16 cellular contexts compared by ENCODE assay signal in the genomic region with DNA sequence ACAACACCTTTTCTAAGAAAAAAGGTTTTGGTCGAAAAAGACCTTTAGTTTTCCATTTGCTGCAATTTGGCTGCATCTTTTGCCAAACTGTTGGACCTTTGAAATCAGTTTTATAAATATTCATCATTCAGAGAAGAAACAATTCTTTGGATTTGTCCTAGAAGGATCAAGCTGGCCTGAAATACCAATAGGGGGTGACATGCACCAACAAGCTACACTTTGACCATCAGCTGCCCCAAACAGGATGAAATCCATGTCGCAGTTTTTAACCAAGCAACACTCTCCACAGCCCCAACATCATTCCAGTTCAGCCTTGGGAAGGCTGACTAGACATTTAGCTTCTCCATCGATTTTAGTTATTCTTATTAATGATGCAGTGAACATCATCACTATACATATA. TPM values are rescaled to one million over a fixed set of nuclear protein-coding genes. Genes with fewer than 3 reads are reported as not detected.
DNase-seq lines count a peak whose midpoint lies in the region; ATAC-seq, FAIRE-seq and TF ChIP-seq lines count a peak whose summit lies in the region.
"Had no signal": no experiment of that assay in that cellular context is flagged by ENCODE, and none has a peak within 500 bp of the region (broad histone marks: within the 10 kb centered on the region; RNA-seq: fewer than 3 reads in every experiment).

No MANE protein-coding gene starts in this region.

- no TSS peak for BruUV-seq in HepG2 (replicated peaks; lab: Mats Ljungman, UMichigan)

- H3K27ac ChIP-seq in AG04450 (ENCODE audit: low read depth, low read length) (no peak overlapping the region), H9 (ENCODE audit: insufficient read length, low read depth, low read length) (no peak overlapping the region), HepG2 (ENCODE audit: extremely low read length, insufficient read depth, low read length) (no peak overlapping the region), prostate gland (no peak overlapping the region)
- H3K27ac ChIP-seq: coronary artery, spleen, vagina had no signal

- no peak overlapping the region for H3K4me2 ChIP-seq in H9 (ENCODE audit: insufficient read depth, insufficient read length, low read length)
- H3K4me2 ChIP-seq in HepG2 (ENCODE audit: low read depth, low read length): no peak overlapping the region

- no peak overlapping the region for H2BK20ac ChIP-seq in H9 (ENCODE audit: low read depth, low read length, poor library complexity, severe bottlenecking)

- no peak overlapping the region for H3K23ac ChIP-seq in H9 (ENCODE audit: insufficient read length, low read depth, low read length)

- TF ChIP-seq EP300 in HepG2 (IDR thresholded peaks at IDR 0.05; ENCODE audit: low read depth in 2 of 2, low read length in 2 of 2) (no peak), HepG2 (CRISPR knock-in tag; IDR thresholded peaks at IDR 0.05; ENCODE audit: borderline replicate concordance) (no peak)

- H3K9ac ChIP-seq in H9 (ENCODE audit: extremely low read depth, insufficient read length, low read length) (no peak overlapping the region), HepG2 (ENCODE audit: insufficient read depth, low read depth, low read length) (no peak overlapping the region)

- no peaks in the 10 kb centered on the region for H3K9me3 ChIP-seq in AG04450 (ENCODE audit: control insufficient read depth, insufficient read depth, low read length)
- H3K9me3 ChIP-seq in H9 (ENCODE audit: control insufficient read depth, low read depth, low read length): no peaks in the 10 kb centered on the region
- no peaks in the 10 kb centered on the region for H3K9me3 ChIP-seq in HepG2 (ENCODE audit: low read length)
- H3K9me3 ChIP-seq in prostate gland: no peaks in the 10 kb centered on the region
- H3K9me3 ChIP-seq: spleen, vagina had no signal

- intact Hi-C loops in HepG2 (cut with micrococcal nuclease; ENCODE audit: unreplicated experiment): no loop called here
- intact Hi-C loops in prostate gland (cut with DNase I): no loop called here

- H3K4me1 ChIP-seq in H9 (ENCODE audit: insufficient read depth, low read length) (no peaks in the 10 kb centered on the region; the same call in 1 of the 2 replicates), HepG2 (ENCODE audit: insufficient read depth, low read length) (peaks cover 12% of the 10 kb centered on the region), prostate gland (replicated peaks) (no peaks in the 10 kb centered on the region)
- H3K4me1 ChIP-seq: spleen, vagina had no signal

- H2AFZ ChIP-seq in H9 (ENCODE audit: low read length): no peak overlapping the region
- H2AFZ ChIP-seq in HepG2 (ENCODE audit: low read length): no peak overlapping the region

- CTCF ChIA-PET in AG04450 (lab: Charles Lee): interaction anchor here (0.7 kb wide), 1 partner anchor 10 kb away, joined by 3 read pairs; no protein-coding TSS in a partner anchor
- CTCF ChIA-PET in HepG2 (lab: Yijun Ruan, JAX; ENCODE audit: low intra/inter-chr PET ratio, low total read pairs): no interaction called here

- TF ChIP-seq POLR2A in HepG2 (IDR thresholded peaks at IDR 0.05; ENCODE audit: insufficient read depth in 1 of 2, low read depth in 2 of 2, low read length in 2 of 2) (no peak), prostate gland (IDR thresholded peaks at IDR 0.05) (no peak)

- H3K36me3 ChIP-seq in HepG2 (replicated peaks in 1 of 2; ENCODE audit: control insufficient read depth in 1 of 2, insufficient read depth in 2 of 2, low read length in 2 of 2) (no peaks in the 10 kb centered on the region), prostate gland (no peaks in the 10 kb centered on the region)

- no peak overlapping the region for H3K4me3 ChIP-seq in AG04450 (ENCODE audit: low read depth, low read length)
- H3K4me3 ChIP-seq in astrocyte of the spinal cord (ENCODE audit: low read depth, low read length): no peak overlapping the region
- H3K4me3 ChIP-seq in HepG2 (replicated peaks in 1 of 3; ENCODE audit: insufficient read depth in 1 of 3, low read depth in 2 of 3, low read length in 3 of 3): no peak overlapping the region
- no peak overlapping the region for H3K4me3 ChIP-seq in prostate gland
- H3K4me3 ChIP-seq: coronary artery, spleen, vagina had no signal

- H2BK120ac ChIP-seq in H9 (ENCODE audit: low read depth, low read length, poor library complexity, severe bottlenecking): no peak overlapping the region

- FAIRE-seq in HepG2 (lab: Jason Lieb, UNC): no peak

- no peaks in the 10 kb centered on the region for H3K9me3 Mint-ChIP-seq in H9
- H3K9me3 Mint-ChIP-seq: activated CD4-positive, alpha-beta memory T cell treated with anti-CD3 and anti-CD28 coated beads, Interleukin-2, amount 10 ng/mL, durations not matched to agents 7 days and 5 days had no signal

- WGBS in H9 (ENCODE audit: extremely low coverage, insufficient read length, low lambda C conversion rate): no CpG with 5 or more reads among the region's 3 CpGs
- 63% methylated on average over 3 of the region's 3 CpGs for WGBS in HepG2 (ENCODE audit: low lambda C conversion rate)
- WGBS in prostate gland: 87% methylated on average over 3 of the region's 3 CpGs

- H4K91ac ChIP-seq in H9 (ENCODE audit: insufficient read length, low read depth, low read length): no peak overlapping the region

- no peak overlapping the region for H2BK5ac ChIP-seq in H9 (ENCODE audit: insufficient read length, low read length)

- H3K27me3 Mint-ChIP-seq in H9 (ENCODE audit: low read depth): no peaks in the 10 kb centered on the region

- no peak overlapping the region for H3K4me3 Mint-ChIP-seq in H9
- H3K4me3 Mint-ChIP-seq: activated CD4-positive, alpha-beta memory T cell treated with anti-CD3 and anti-CD28 coated beads, Interleukin-2, amount 10 ng/mL, durations not matched to agents 7 days and 5 days had no signal

- TF ChIP-seq CTCF in AG04450 (IDR thresholded peaks at IDR 0.05; ENCODE audit: low read depth, low read length): 0 out of 2 replicates have a peak, but pooled peaks have one; percentile 5
- TF ChIP-seq CTCF in H9 (conservative IDR thresholded peaks at IDR 0.05): peak; percentile 23; the same call in 2 of the 3 replicates
- TF ChIP-seq CTCF in astrocyte of the spinal cord (IDR thresholded peaks at IDR 0.05; ENCODE audit: low read depth, low read length): peak; percentile 12
- TF ChIP-seq CTCF in HepG2 (CRISPR knock-in tag; IDR thresholded peaks at IDR 0.05): peak; percentile 30
- TF ChIP-seq CTCF in prostate gland (IDR thresholded peaks at IDR 0.05): no peak
- TF ChIP-seq CTCF in GM13976 (IDR thresholded peaks at IDR 0.05; ENCODE audit: borderline replicate concordance, control extremely low read depth, extremely low read depth, insufficient read depth, missing control alignments): no peak

- no peak overlapping the region for H3K4ac ChIP-seq in H9 (ENCODE audit: low read depth, low read length)

- H4K20me1 ChIP-seq in H9 (ENCODE audit: control insufficient read depth, insufficient read depth, insufficient read length) (no peaks in the 10 kb centered on the region), HepG2 (ENCODE audit: insufficient read depth, low read length) (no peaks in the 10 kb centered on the region)

- H3K27ac Mint-ChIP-seq in H9: no peak overlapping the region
- H3K27ac Mint-ChIP-seq: activated CD4-positive, alpha-beta memory T cell treated with anti-CD3 and anti-CD28 coated beads, Interleukin-2, amount 10 ng/mL, durations not matched to agents 7 days and 5 days had no signal

- no peak overlapping the region for H3K14ac ChIP-seq in H9 (ENCODE audit: insufficient read depth, low read length)

- H3K27me3 ChIP-seq in AG04450 (ENCODE audit: control insufficient read depth, insufficient read depth, low read length) (peaks cover 2% of the 10 kb centered on the region), H9 (ENCODE audit: insufficient read depth, low read length) (no peaks in the 10 kb centered on the region), HepG2 (ENCODE audit: control insufficient read depth in 1 of 2, insufficient read depth in 2 of 2, low read length in 2 of 2) (no peaks in the 10 kb centered on the region), prostate gland (replicated peaks; ENCODE audit: insufficient read depth) (no peaks in the 10 kb centered on the region)
- H3K27me3 ChIP-seq: spleen, vagina had no signal

- H3K4me1 Mint-ChIP-seq in H9: peaks cover 11 to 12% of the 10 kb centered on the region in 2 experiments

- in situ Hi-C loops in astrocyte of the spinal cord (cut with HindIII; ENCODE audit: low sequenced_read_pairs): no loop called here
- in situ Hi-C loops in HepG2 (cut with HindIII; ENCODE audit: extremely low pct_ligation_motif_present, low pct_unique_long_range_greater_than_20kb): no loop called here
- in situ Hi-C loops in GM13976 (cut with MboI; ENCODE audit: low sequenced_read_pairs, unreplicated experiment): no loop called here

- H2BK12ac ChIP-seq in H9 (ENCODE audit: insufficient read length, low read depth, low read length): no peak overlapping the region

- H2AK5ac ChIP-seq in H9 (ENCODE audit: insufficient read length, low read length): no peak overlapping the region

- no peak overlapping the region for H4K8ac ChIP-seq in H9 (replicated peaks; ENCODE audit: insufficient read length, low read depth, low read length)

- no peaks in the 10 kb centered on the region for H3K23me2 ChIP-seq in H9 (ENCODE audit: insufficient read length, low read depth, low read length, poor library complexity, severe bottlenecking)

- TF ChIP-seq RAD21 in HepG2 (CRISPR knock-in tag; IDR thresholded peaks at IDR 0.05): no peak

- no peaks in the 10 kb centered on the region for H3K79me1 ChIP-seq in H9 (ENCODE audit: insufficient read depth, low read depth, low read length, poor library complexity, severe bottlenecking)

- DNase-seq in AG04450 (ENCODE audit: low read depth, low spot score) (no peak), H9 (no peak), astrocyte of the spinal cord (ENCODE audit: low read depth, low spot score) (no peak), HepG2 (ENCODE audit: low spot score) (no peak), HK-2 (ENCODE audit: unreplicated experiment) (no peak), prostate gland (ENCODE audit: low spot score) (no peak), GM13976 (ENCODE audit: low spot score) (no peak), mucosa of gallbladder (ENCODE audit: low spot score) (no peak)
- DNase-seq: activated CD4-positive, alpha-beta memory T cell treated with anti-CD3 and anti-CD28 coated beads, Interleukin-2, amount 10 ng/mL, durations not matched to agents 7 days and 5 days; amniotic stem cell; DMS153; NCI-H187; spleen; stimulated activated naive CD8-positive, alpha-beta T cell treated with anti-CD3 and anti-CD28 coated beads, Interleukin-15, Interleukin-2, amounts not matched to agents 100 U/mL and 50 U/mL, for 24 hours had no signal

- POLR2A ChIA-PET in AG04450 (lab: Yijun Ruan, JAX): no interaction called here
- POLR2A ChIA-PET in HepG2 (lab: Yijun Ruan, JAX): interaction anchor here (4.4 kb wide), 1 partner anchor 9 kb away, joined by 72 read pairs; a partner anchor contains a TSS

- H4K5ac ChIP-seq in H9 (ENCODE audit: insufficient read length, low read depth, low read length): no peak overlapping the region

- no peak overlapping the region for H2BK15ac ChIP-seq in H9 (ENCODE audit: low read depth, low read length)

- no peak overlapping the region for H3T11ph ChIP-seq in H9 (ENCODE audit: low read length)

- no peak overlapping the region for H3K18ac ChIP-seq in H9 (ENCODE audit: insufficient read length, low read depth, low read length)

- H3K36me3 Mint-ChIP-seq in H9 (ENCODE audit: insufficient read depth in 1 of 3, low read depth in 3 of 3): 0 out of 7 replicates have a peak, but pooled peaks cover 0 to under 1% (median 0%) of the 10 kb centered on the region in 3 experiments

- H3K79me2 ChIP-seq in H9 (ENCODE audit: insufficient read depth, low read length) (no peaks in the 10 kb centered on the region), HepG2 (ENCODE audit: insufficient read depth, low read length) (no peaks in the 10 kb centered on the region)

- ATAC-seq in HepG2: no peak
- ATAC-seq: stimulated activated naive CD8-positive, alpha-beta T cell treated with anti-CD3 and anti-CD28 coated beads, Interleukin-15, Interleukin-2, amounts not matched to agents 100 U/mL and 50 U/mL, for 24 hours had no signal

- H3K56ac ChIP-seq in H9 (ENCODE audit: insufficient read length, low read depth, low read length): no peak overlapping the region

RNA-seq across cellular contexts. Expression of a gene that starts 9.8 kb away (rescaled TPM):
- polyA plus RNA-seq in AG04450 (2011; rRNA removed): 3,614 and 3,910 TPM in 2 replicates
- polyA minus RNA-seq in AG04450 (2011; rRNA and poly(A)+ RNA removed): 1,474 and 1,844 TPM in 2 replicates
- total RNA-seq in H9 (2021): 2,794 and 2,865 TPM in 2 replicates
- total RNA-seq in HepG2 (2016; rRNA removed; fragmentation: Illumina TruSeq; extraction: Trizol): 1,297 and 1,763 TPM in 2 replicates
- total RNA-seq in HepG2 (2016; cell fraction: cytosol; rRNA removed; fragmentation: Illumina TruSeq; extraction: Trizol; ENCODE audit: low read depth): 1,586 and 1,699 TPM in 2 replicates
- 1,351 and 1,926 TPM in 2 replicates for total RNA-seq in HepG2 (2016; cell fraction: insoluble cytoplasmic fraction; rRNA removed; fragmentation: Illumina TruSeq; extraction: Trizol)
- total RNA-seq in HepG2 (2016; cell fraction: membrane; rRNA removed; fragmentation: Illumina TruSeq; extraction: Trizol): 3,254 and 3,418 TPM in 2 replicates
- total RNA-seq in HepG2 (2016; cell fraction: nucleus; rRNA removed; fragmentation: Illumina TruSeq; extraction: Trizol): 503 TPM in 2 replicates
- polyA plus RNA-seq in HepG2 (2011; rRNA removed): 3,693 and 3,955 TPM in 2 replicates
- polyA plus RNA-seq in HepG2 (2011; cell fraction: cytosol; rRNA removed): 6,013 and 6,757 TPM in 2 replicates
- polyA plus RNA-seq in HepG2 (2011; cell fraction: nucleus; rRNA removed): 1,196 and 1,371 TPM in 2 replicates
- polyA plus RNA-seq in HepG2 (2012): 2,819 and 3,574 TPM in 2 replicates
- polyA plus RNA-seq in HepG2 (2016; cell fraction: cytosol; fragmentation: Illumina TruSeq; extraction: Trizol; ENCODE audit: low read depth): 3,375 and 3,723 TPM in 2 replicates
- polyA plus RNA-seq in HepG2 (2016; cell fraction: insoluble cytoplasmic fraction; fragmentation: Illumina TruSeq; extraction: Trizol; ENCODE audit: low read depth): 2,788 and 2,868 TPM in 2 replicates
- 4,974 and 5,217 TPM in 2 replicates for polyA plus RNA-seq in HepG2 (2016; cell fraction: membrane; fragmentation: Illumina TruSeq; extraction: Trizol; ENCODE audit: low read depth)
- polyA plus RNA-seq in HepG2 (2016; cell fraction: nucleus; fragmentation: Illumina TruSeq; extraction: Trizol; ENCODE audit: insufficient read depth, low read depth): 1,295 and 1,318 TPM in 2 replicates
- 1,424 and 2,177 TPM in 2 replicates for polyA minus RNA-seq in HepG2 (2011; rRNA and poly(A)+ RNA removed; ENCODE audit: low replicate concordance)
- polyA minus RNA-seq in HepG2 (2011; cell fraction: cytosol; rRNA and poly(A)+ RNA removed): 848 and 1,008 TPM in 2 replicates
- 296 and 376 TPM in 2 replicates for polyA minus RNA-seq in HepG2 (2011; cell fraction: nucleus; rRNA and poly(A)+ RNA removed)
- total RNA-seq in prostate gland: 1,000 to 10,000 TPM; 2,124 to 2,276 TPM
- 1,351 TPM for total RNA-seq in mucosa of gallbladder

RNA-seq across cellular contexts. Expression of a gene that starts 9.9 kb away (rescaled TPM):
- 6.5 and 10.4 TPM in 2 replicates for polyA plus RNA-seq in AG04450 (2011; rRNA removed)
- 4.6 and 4.7 TPM in 2 replicates for polyA minus RNA-seq in AG04450 (2011; rRNA and poly(A)+ RNA removed)
- 6.1 and 6.2 TPM in 2 replicates for total RNA-seq in H9 (2021)
- total RNA-seq in HepG2 (2016; rRNA removed; fragmentation: Illumina TruSeq; extraction: Trizol): 8.0 and 10.5 TPM in 2 replicates
- 6.8 and 7.5 TPM in 2 replicates for total RNA-seq in HepG2 (2016; cell fraction: cytosol; rRNA removed; fragmentation: Illumina TruSeq; extraction: Trizol; ENCODE audit: low read depth)
- 8.5 and 11.2 TPM in 2 replicates for total RNA-seq in HepG2 (2016; cell fraction: insoluble cytoplasmic fraction; rRNA removed; fragmentation: Illumina TruSeq; extraction: Trizol)
- 5.0 and 6.3 TPM in 2 replicates for total RNA-seq in HepG2 (2016; cell fraction: membrane; rRNA removed; fragmentation: Illumina TruSeq; extraction: Trizol)
- total RNA-seq in HepG2 (2016; cell fraction: nucleus; rRNA removed; fragmentation: Illumina TruSeq; extraction: Trizol): 6.0 and 7.0 TPM in 2 replicates
- 4.3 and 4.5 TPM in 2 replicates for polyA plus RNA-seq in HepG2 (2011; rRNA removed)
- polyA plus RNA-seq in HepG2 (2011; cell fraction: cytosol; rRNA removed): 2.3 and 4.0 TPM in 2 replicates
- 1.8 and 3.5 TPM in 2 replicates for polyA plus RNA-seq in HepG2 (2011; cell fraction: nucleus; rRNA removed)
- polyA plus RNA-seq in HepG2 (2012): 6.4 and 6.7 TPM in 2 replicates
- polyA plus RNA-seq in HepG2 (2016; cell fraction: cytosol; fragmentation: Illumina TruSeq; extraction: Trizol; ENCODE audit: low read depth): 1.1 TPM in 2 replicates
- 10.4 and 12.6 TPM in 2 replicates for polyA plus RNA-seq in HepG2 (2016; cell fraction: insoluble cytoplasmic fraction; fragmentation: Illumina TruSeq; extraction: Trizol; ENCODE audit: low read depth)
- polyA plus RNA-seq in HepG2 (2016; cell fraction: membrane; fragmentation: Illumina TruSeq; extraction: Trizol; ENCODE audit: low read depth): 2.2 and 3.1 TPM in 2 replicates
- 7.0 and 7.8 TPM in 2 replicates for polyA plus RNA-seq in HepG2 (2016; cell fraction: nucleus; fragmentation: Illumina TruSeq; extraction: Trizol; ENCODE audit: insufficient read depth, low read depth)
- 2.0 and 2.2 TPM in 2 replicates for polyA minus RNA-seq in HepG2 (2011; rRNA and poly(A)+ RNA removed; ENCODE audit: low replicate concordance)
- 4.0 and 6.2 TPM in 2 replicates for polyA minus RNA-seq in HepG2 (2011; cell fraction: cytosol; rRNA and poly(A)+ RNA removed)
- polyA minus RNA-seq in HepG2 (2011; cell fraction: nucleus; rRNA and poly(A)+ RNA removed): 12.7 and 14.3 TPM in 2 replicates
- 10 to 100 TPM in 1 of 2 donors, 1 to 10 TPM in 1; 9.4 to 19.9 TPM for total RNA-seq in prostate gland
- 11.0 TPM for total RNA-seq in mucosa of gallbladder

RNA-seq across cellular contexts. Expression of a gene that starts 18.4 kb away (rescaled TPM):
- 22.9 and 29.1 TPM in 2 replicates for polyA plus RNA-seq in AG04450 (2011; rRNA removed)
- polyA minus RNA-seq in AG04450 (2011; rRNA and poly(A)+ RNA removed): 34.9 and 60.4 TPM in 2 replicates
- 24.0 and 24.9 TPM in 2 replicates for total RNA-seq in H9 (2021)
- total RNA-seq in HepG2 (2016; rRNA removed; fragmentation: Illumina TruSeq; extraction: Trizol): 8.1 and 14.3 TPM in 2 replicates
- total RNA-seq in HepG2 (2016; cell fraction: cytosol; rRNA removed; fragmentation: Illumina TruSeq; extraction: Trizol; ENCODE audit: low read depth): 3.8 and 4.4 TPM in 2 replicates
- 10.2 and 12.5 TPM in 2 replicates for total RNA-seq in HepG2 (2016; cell fraction: insoluble cytoplasmic fraction; rRNA removed; fragmentation: Illumina TruSeq; extraction: Trizol)
- total RNA-seq in HepG2 (2016; cell fraction: membrane; rRNA removed; fragmentation: Illumina TruSeq; extraction: Trizol): 8.8 and 9.8 TPM in 2 replicates
- 9.6 and 11.0 TPM in 2 replicates for total RNA-seq in HepG2 (2016; cell fraction: nucleus; rRNA removed; fragmentation: Illumina TruSeq; extraction: Trizol)
- polyA plus RNA-seq in HepG2 (2011; rRNA removed): 5.3 TPM in 2 replicates
- polyA plus RNA-seq in HepG2 (2011; cell fraction: cytosol; rRNA removed): 2.6 and 4.6 TPM in 2 replicates
- 2.9 and 3.5 TPM in 2 replicates for polyA plus RNA-seq in HepG2 (2011; cell fraction: nucleus; rRNA removed)
- 11.8 and 12.0 TPM in 2 replicates for polyA plus RNA-seq in HepG2 (2012)
- polyA plus RNA-seq in HepG2 (2016; cell fraction: cytosol; fragmentation: Illumina TruSeq; extraction: Trizol; ENCODE audit: low read depth): 0.38 and 0.43 TPM in 2 replicates
- 7.2 and 7.4 TPM in 2 replicates for polyA plus RNA-seq in HepG2 (2016; cell fraction: insoluble cytoplasmic fraction; fragmentation: Illumina TruSeq; extraction: Trizol; ENCODE audit: low read depth)
- polyA plus RNA-seq in HepG2 (2016; cell fraction: membrane; fragmentation: Illumina TruSeq; extraction: Trizol; ENCODE audit: low read depth): 2.1 and 2.3 TPM in 2 replicates
- 5.6 and 5.9 TPM in 2 replicates for polyA plus RNA-seq in HepG2 (2016; cell fraction: nucleus; fragmentation: Illumina TruSeq; extraction: Trizol; ENCODE audit: insufficient read depth, low read depth)
- polyA minus RNA-seq in HepG2 (2011; rRNA and poly(A)+ RNA removed; ENCODE audit: low replicate concordance): 6.0 and 17.2 TPM in 2 replicates
- polyA minus RNA-seq in HepG2 (2011; cell fraction: cytosol; rRNA and poly(A)+ RNA removed): 11.6 and 16.5 TPM in 2 replicates
- 26.5 and 29.6 TPM in 2 replicates for polyA minus RNA-seq in HepG2 (2011; cell fraction: nucleus; rRNA and poly(A)+ RNA removed)
- 10 to 100 TPM; 39.8 to 48.9 TPM for total RNA-seq in prostate gland
- 51.8 TPM for total RNA-seq in mucosa of gallbladder

Comparison
In these comparisons a context has a peak if more than half of its experiments do, and no peak if none do; other contexts are left out.
1. CTCF ChIP-seq: peak in AG04450 (single experiment), H9 (single experiment), astrocyte of the spinal cord (single experiment) and HepG2 (single experiment); none in prostate gland (0 of 4) and GM13976 (single experiment).